Comparison of ENCODE assay signal across 30 cellular contexts in genomic region chr2:143347303-143347702, GRCh38.
DNase-seq lines count a peak whose midpoint lies in the region; TF ChIP-seq lines count a peak whose summit lies in the region.
"Had no signal": no experiment of that assay in that cellular context is flagged by ENCODE, and none has a peak within 500 bp of the region (broad histone marks: within the 10 kb centered on the region; RNA-seq: fewer than 3 reads in every experiment).

No MANE protein-coding gene starts in this region.

- H3K4me1 ChIP-seq in iPS-20b (ENCODE audit: insufficient read depth, low read length) = peaks cover 26% of the 10 kb centered on the region
- no peaks in the 10 kb centered on the region for H3K4me1 ChIP-seq in sigmoid colon
- H3K4me1 ChIP-seq: gastrocnemius medialis, psoas muscle, tibial artery, vagina had no signal

- no peak for TF ChIP-seq EP300 in sigmoid colon (IDR thresholded peaks at IDR 0.05)

- peak; percentile 36 for DNase-seq in NCI-H2171 treated with DMSO at 0.1 percent for 48 hours (lab: John Stamatoyannopoulos, UW)
- DNase-seq in NCI-H2171 (lab: John Stamatoyannopoulos, UW) = no peak
- peak; percentile 40 for DNase-seq in NCI-H1436 treated with DMSO at 0.1 percent for 48 hours (lab: John Stamatoyannopoulos, UW)
- peak; percentile 40 for DNase-seq in NCI-H69 (lab: John Stamatoyannopoulos, UW)
- DNase-seq in sigmoid colon = no peak
- no peak for DNase-seq in NCI-H510A treated with DMSO at 0.1 percent for 48 hours (lab: John Stamatoyannopoulos, UW)
- DNase-seq in cerebellar cortex (ENCODE audit: low spot score) = no peak
- DNase-seq: activated CD4-positive, alpha-beta T cell treated with anti-CD3 and anti-CD28 coated beads for 48 hours; activated CD8-positive, alpha-beta memory T cell treated with anti-CD3 and anti-CD28 coated beads for 24 hours; activated naive CD4-positive, alpha-beta T cell treated with anti-CD3 and anti-CD28 coated beads, Interleukin-2, amount 50 U/mL, for 16 hours; activated T-cell treated with anti-CD3 and anti-CD28 coated beads for 4 hours; body of pancreas; Calu3; dorsolateral prefrontal cortex; gastrocnemius medialis; GM23248; immature natural killer cell; left colon; naive thymus-derived CD8-positive, alpha-beta T cell; NCI-H1092; psoas muscle; Right ventricle myocardium superior; stimulated activated CD4-positive, alpha-beta T cell treated with anti-CD3 and anti-CD28 coated beads, Interleukin-4, amount 100 ng/mL, for 24 hours; SW 1271; T1000; tibial artery; WERI-Rb-1 had no signal

- H3K36me3 ChIP-seq in iPS-20b (ENCODE audit: insufficient read depth, low read depth, low read length) (no peaks in the 10 kb centered on the region), sigmoid colon (no peaks in the 10 kb centered on the region)
- H3K36me3 ChIP-seq: gastrocnemius medialis, tibial artery, vagina, WERI-Rb-1 had no signal

- H3K27ac ChIP-seq in iPS-20b (ENCODE audit: low read length) = no peak overlapping the region
- H3K27ac ChIP-seq in sigmoid colon = no peak overlapping the region
- H3K27ac ChIP-seq: body of pancreas, gastrocnemius medialis, GM23248, psoas muscle, tibial artery, vagina, WERI-Rb-1 had no signal

- intact Hi-C loops in sigmoid colon (cut with DNase I) = no loop called here

- TF ChIP-seq POLR2A in sigmoid colon (IDR thresholded peaks at IDR 0.05) = no peak

- H3K9ac ChIP-seq in iPS-20b (ENCODE audit: low read depth, low read length) = no peak overlapping the region
- H3K9ac ChIP-seq: GM23248 had no signal

- H3K27me3 ChIP-seq in iPS-20b (ENCODE audit: insufficient read depth, low read length) = no peaks in the 10 kb centered on the region
- H3K27me3 ChIP-seq in sigmoid colon = no peaks in the 10 kb centered on the region
- H3K27me3 ChIP-seq: body of pancreas, gastrocnemius medialis, tibial artery, vagina had no signal

- TF ChIP-seq CTCF in sigmoid colon (IDR thresholded peaks at IDR 0.05) = no peak

- H3K4me3 ChIP-seq in iPS-20b (ENCODE audit: low read length) (peak overlapping the region; percentile 31), sigmoid colon (no peak overlapping the region)
- H3K4me3 ChIP-seq: body of pancreas, gastrocnemius medialis, GM23248, K562, psoas muscle, tibial artery, vagina had no signal

- H3K9me3 ChIP-seq in iPS-20b (ENCODE audit: insufficient read depth, low read depth, low read length) (no peaks in the 10 kb centered on the region), sigmoid colon (no peaks in the 10 kb centered on the region)
- H3K9me3 ChIP-seq: body of pancreas, gastrocnemius medialis, psoas muscle, tibial artery, vagina had no signal

- whole genome bisulfite sequencing in sigmoid colon, 2 donors = 81 to 84% methylated on average over 9 of the region's 9 CpGs

Comparison
In these comparisons a context has a peak if more than half of its experiments do, and no peak if none do; other contexts are left out.
1. DNase-seq: peak in NCI-H2171 treated with DMSO at 0.1 percent for 48 hours (single experiment), NCI-H1436 treated with DMSO at 0.1 percent for 48 hours (single experiment) and NCI-H69 (single experiment); none in NCI-H2171 (single experiment), sigmoid colon (single experiment), NCI-H510A treated with DMSO at 0.1 percent for 48 hours (single experiment) and cerebellar cortex (single experiment).